1 cellular context compared by ENCODE assay signal in the genomic region with DNA sequence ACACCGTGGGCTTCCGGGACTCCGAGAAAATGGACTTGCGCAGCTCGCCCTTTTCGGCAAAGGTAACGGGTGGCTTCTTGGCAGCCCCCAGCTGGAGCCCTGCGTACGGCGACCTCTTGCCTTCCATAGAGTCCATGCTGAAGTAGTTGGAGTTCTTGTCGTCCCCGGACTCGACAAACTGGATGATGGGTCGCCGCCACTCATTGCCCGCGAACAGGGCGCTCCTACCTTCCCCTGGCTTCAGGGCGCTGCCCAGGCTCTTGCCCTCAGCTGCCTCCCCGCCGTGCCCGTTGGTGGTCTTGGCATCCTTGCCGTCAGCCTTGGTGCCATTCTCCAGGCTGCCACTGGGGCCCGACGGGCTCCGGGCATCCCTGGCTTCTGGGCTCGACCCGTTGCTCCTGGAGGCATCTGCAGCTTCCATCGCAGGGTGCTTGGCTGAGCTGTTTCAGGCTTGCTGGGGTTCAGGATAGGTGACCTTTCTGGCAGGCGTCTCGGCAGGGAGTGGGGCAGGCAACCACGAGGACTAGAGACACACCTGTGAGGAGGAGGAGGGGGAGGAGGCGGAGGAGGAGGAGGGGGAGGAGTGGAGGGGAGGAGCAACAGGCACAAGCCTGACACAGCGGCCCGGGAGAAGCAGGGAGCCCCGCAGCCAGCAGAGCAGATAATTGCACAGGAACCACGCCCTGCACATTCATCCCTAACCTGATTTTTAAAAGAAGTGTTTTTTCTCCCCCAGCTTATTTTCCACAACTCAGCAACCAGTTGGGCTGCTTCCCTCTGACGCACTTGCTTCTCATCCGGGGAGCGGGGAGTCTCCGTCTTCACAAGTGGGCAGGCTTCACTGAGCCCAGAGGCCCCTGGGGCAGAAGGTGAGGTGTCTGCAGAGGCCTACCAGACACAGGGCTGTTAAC.
TF ChIP-seq lines count a peak whose summit lies in the region.

A gene with protein sequence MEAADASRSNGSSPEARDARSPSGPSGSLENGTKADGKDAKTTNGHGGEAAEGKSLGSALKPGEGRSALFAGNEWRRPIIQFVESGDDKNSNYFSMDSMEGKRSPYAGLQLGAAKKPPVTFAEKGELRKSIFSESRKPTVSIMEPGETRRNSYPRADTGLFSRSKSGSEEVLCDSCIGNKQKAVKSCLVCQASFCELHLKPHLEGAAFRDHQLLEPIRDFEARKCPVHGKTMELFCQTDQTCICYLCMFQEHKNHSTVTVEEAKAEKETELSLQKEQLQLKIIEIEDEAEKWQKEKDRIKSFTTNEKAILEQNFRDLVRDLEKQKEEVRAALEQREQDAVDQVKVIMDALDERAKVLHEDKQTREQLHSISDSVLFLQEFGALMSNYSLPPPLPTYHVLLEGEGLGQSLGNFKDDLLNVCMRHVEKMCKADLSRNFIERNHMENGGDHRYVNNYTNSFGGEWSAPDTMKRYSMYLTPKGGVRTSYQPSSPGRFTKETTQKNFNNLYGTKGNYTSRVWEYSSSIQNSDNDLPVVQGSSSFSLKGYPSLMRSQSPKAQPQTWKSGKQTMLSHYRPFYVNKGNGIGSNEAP (minus strand): TSS at position 503 of the 911 bp plus-strand sequence. CDS start 82 bp downstream, at position 421.

TF ChIP-seq in A549, 52 proteins besides CTCF, POLR2A, EP300 and RAD21:
- TF ChIP-seq TP53 (CRISPR knock-in tag; IDR thresholded peaks at IDR 0.05) (no peak), EHF (CRISPR knock-in tag; IDR thresholded peaks at IDR 0.05) (no peak), HOXB13 (CRISPR knock-in tag; IDR thresholded peaks at IDR 0.05; ENCODE audit: low read depth) (no peak), HOXA7 (CRISPR knock-in tag; IDR thresholded peaks at IDR 0.05) (no peak), RCOR1 (IDR thresholded peaks at IDR 0.05; ENCODE audit: low read depth, low read length) (no peak), NFE2L2 (conservative IDR thresholded peaks at IDR 0.05; ENCODE audit: low read length) (no peak), KDM1A (IDR thresholded peaks at IDR 0.05; ENCODE audit: low read depth) (no peak), ZSCAN20 (CRISPR knock-in tag; IDR thresholded peaks at IDR 0.05) (no peak), NR3C1 (IDR thresholded peaks at IDR 0.05) (no peak)
- TF ChIP-seq, protein P1, sequence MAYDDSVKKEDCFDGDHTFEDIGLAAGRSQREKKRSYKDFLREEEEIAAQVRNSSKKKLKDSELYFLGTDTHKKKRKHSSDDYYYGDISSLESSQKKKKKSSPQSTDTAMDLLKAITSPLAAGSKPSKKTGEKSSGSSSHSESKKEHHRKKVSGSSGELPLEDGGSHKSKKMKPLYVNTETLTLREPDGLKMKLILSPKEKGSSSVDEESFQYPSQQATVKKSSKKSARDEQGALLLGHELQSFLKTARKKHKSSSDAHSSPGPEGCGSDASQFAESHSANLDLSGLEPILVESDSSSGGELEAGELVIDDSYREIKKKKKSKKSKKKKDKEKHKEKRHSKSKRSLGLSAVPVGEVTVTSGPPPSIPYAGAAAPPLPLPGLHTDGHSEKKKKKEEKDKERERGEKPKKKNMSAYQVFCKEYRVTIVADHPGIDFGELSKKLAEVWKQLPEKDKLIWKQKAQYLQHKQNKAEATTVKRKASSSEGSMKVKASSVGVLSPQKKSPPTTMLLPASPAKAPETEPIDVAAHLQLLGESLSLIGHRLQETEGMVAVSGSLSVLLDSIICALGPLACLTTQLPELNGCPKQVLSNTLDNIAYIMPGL (CRISPR knock-in tag; IDR thresholded peaks at IDR 0.05; ENCODE audit: borderline replicate concordance): no peak
- TF ChIP-seq, protein P2, sequence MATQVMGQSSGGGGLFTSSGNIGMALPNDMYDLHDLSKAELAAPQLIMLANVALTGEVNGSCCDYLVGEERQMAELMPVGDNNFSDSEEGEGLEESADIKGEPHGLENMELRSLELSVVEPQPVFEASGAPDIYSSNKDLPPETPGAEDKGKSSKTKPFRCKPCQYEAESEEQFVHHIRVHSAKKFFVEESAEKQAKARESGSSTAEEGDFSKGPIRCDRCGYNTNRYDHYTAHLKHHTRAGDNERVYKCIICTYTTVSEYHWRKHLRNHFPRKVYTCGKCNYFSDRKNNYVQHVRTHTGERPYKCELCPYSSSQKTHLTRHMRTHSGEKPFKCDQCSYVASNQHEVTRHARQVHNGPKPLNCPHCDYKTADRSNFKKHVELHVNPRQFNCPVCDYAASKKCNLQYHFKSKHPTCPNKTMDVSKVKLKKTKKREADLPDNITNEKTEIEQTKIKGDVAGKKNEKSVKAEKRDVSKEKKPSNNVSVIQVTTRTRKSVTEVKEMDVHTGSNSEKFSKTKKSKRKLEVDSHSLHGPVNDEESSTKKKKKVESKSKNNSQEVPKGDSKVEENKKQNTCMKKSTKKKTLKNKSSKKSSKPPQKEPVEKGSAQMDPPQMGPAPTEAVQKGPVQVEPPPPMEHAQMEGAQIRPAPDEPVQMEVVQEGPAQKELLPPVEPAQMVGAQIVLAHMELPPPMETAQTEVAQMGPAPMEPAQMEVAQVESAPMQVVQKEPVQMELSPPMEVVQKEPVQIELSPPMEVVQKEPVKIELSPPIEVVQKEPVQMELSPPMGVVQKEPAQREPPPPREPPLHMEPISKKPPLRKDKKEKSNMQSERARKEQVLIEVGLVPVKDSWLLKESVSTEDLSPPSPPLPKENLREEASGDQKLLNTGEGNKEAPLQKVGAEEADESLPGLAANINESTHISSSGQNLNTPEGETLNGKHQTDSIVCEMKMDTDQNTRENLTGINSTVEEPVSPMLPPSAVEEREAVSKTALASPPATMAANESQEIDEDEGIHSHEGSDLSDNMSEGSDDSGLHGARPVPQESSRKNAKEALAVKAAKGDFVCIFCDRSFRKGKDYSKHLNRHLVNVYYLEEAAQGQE (IDR thresholded peaks at IDR 0.05): no peak
